In genomic region chr1:15000030-15000429, GRCh38 we compare ENCODE assay signal across 22 cellular contexts.
"Had no signal": no experiment of that assay in that cellular context is flagged by ENCODE, and none has a peak within 500 bp of the region (broad histone marks: within the 10 kb centered on the region; RNA-seq: fewer than 3 reads in every experiment).

No MANE protein-coding gene starts in this region.

- DNase-seq: activated B cell treated with CpG ODN at 0.5 μM for 24 hours; activated CD4-positive, alpha-beta T cell treated with anti-CD3 and anti-CD28 coated beads for 36 hours; activated CD4-positive, alpha-beta T cell treated with anti-CD3 and anti-CD28 coated beads, Interleukin-2, amount 50 U/mL, for 4 hours; activated CD8-positive, alpha-beta memory T cell treated with anti-CD3 and anti-CD28 coated beads for 24 hours; activated CD8-positive, alpha-beta memory T cell treated with anti-CD3 and anti-CD28 coated beads, Interleukin-2, amount 50 U/mL, for 4 hours; activated naive CD4-positive, alpha-beta T cell treated with anti-CD3 and anti-CD28 coated beads for 36 hours; activated T-cell treated with anti-CD3 and anti-CD28 coated beads, Interleukin-2, amount 50 U/mL, for 48 hours; endodermal cell; heart right ventricle; islet precursor cell; left colon; retina; stimulated activated CD4-positive, alpha-beta T cell treated with anti-CD3 and anti-CD28 coated beads, Interleukin-4, amount 100 ng/mL, for 4 hours; stimulated activated naive CD8-positive, alpha-beta T cell treated with anti-CD3 and anti-CD28 coated beads, Interleukin-15, Interleukin-2, amounts not matched to agents 100 U/mL and 50 U/mL, for 24 hours; T-helper 1 cell; T-helper 9 cell; upper lobe of right lung had no signal

- H3K27me3 ChIP-seq: breast epithelium, heart right ventricle, upper lobe of right lung had no signal

- H3K27ac ChIP-seq: coronary artery, heart right ventricle, upper lobe of right lung had no signal

- H3K27ac Mint-ChIP-seq: activated B cell treated with CpG ODN at 0.5 μM for 24 hours; activated CD4-positive, alpha-beta T cell treated with anti-CD3 and anti-CD28 coated beads for 36 hours; activated naive CD4-positive, alpha-beta T cell treated with anti-CD3 and anti-CD28 coated beads for 36 hours; endodermal cell; memory B cell; progenitor cell of endocrine pancreas had no signal

- H3K36me3 ChIP-seq: breast epithelium, heart right ventricle, upper lobe of right lung had no signal

- ATAC-seq: activated CD4-positive, alpha-beta T cell treated with anti-CD3 and anti-CD28 coated beads for 36 hours; heart right ventricle; left colon; stimulated activated naive CD8-positive, alpha-beta T cell treated with anti-CD3 and anti-CD28 coated beads, Interleukin-15, Interleukin-2, amounts not matched to agents 100 U/mL and 50 U/mL, for 24 hours; upper lobe of right lung had no signal

- H3K27me3 Mint-ChIP-seq: activated B cell treated with CpG ODN at 0.5 μM for 24 hours; activated CD4-positive, alpha-beta T cell treated with anti-CD3 and anti-CD28 coated beads for 36 hours; progenitor cell of endocrine pancreas had no signal

- H3K9me3 ChIP-seq: breast epithelium, heart right ventricle, upper lobe of right lung had no signal

- H3K4me3 ChIP-seq: breast epithelium, coronary artery, heart right ventricle, upper lobe of right lung had no signal

- H3K4me1 Mint-ChIP-seq: activated B cell treated with CpG ODN at 0.5 μM for 24 hours; activated CD4-positive, alpha-beta T cell treated with anti-CD3 and anti-CD28 coated beads for 36 hours; central memory CD8-positive, alpha-beta T cell; endodermal cell; memory B cell had no signal

- H3K4me1 ChIP-seq: breast epithelium had no signal

- H3K9me3 Mint-ChIP-seq: activated B cell treated with CpG ODN at 0.5 μM for 24 hours; activated naive CD4-positive, alpha-beta T cell treated with anti-CD3 and anti-CD28 coated beads for 36 hours; central memory CD8-positive, alpha-beta T cell; memory B cell had no signal

- H3K36me3 Mint-ChIP-seq: memory B cell had no signal

- H3K4me3 Mint-ChIP-seq: activated B cell treated with CpG ODN at 0.5 μM for 24 hours; activated CD4-positive, alpha-beta T cell treated with anti-CD3 and anti-CD28 coated beads for 36 hours; activated naive CD4-positive, alpha-beta T cell treated with anti-CD3 and anti-CD28 coated beads for 36 hours; central memory CD8-positive, alpha-beta T cell; endodermal cell; memory B cell had no signal
